In genomic region chr11:65118097-65118837, GRCh38 we compare ENCODE assay signal across 8 cellular contexts. TPM values are rescaled to one million over a fixed set of nuclear protein-coding genes. Genes with fewer than 3 reads are reported as not detected.
A peak's percentile ranks its signal among the peaks of the same experiment; 100 is the strongest.
DNase-seq lines count a peak whose midpoint lies in the region; ATAC-seq and TF ChIP-seq lines count a peak whose summit lies in the region.

No MANE protein-coding gene starts in this region.

- peaks cover 0 to 6% (median 0%) of the 10 kb centered on the region in 7 donors for H3K9me3 Mint-ChIP-seq in CD14-positive monocyte
- no peaks in the 10 kb centered on the region for H3K9me3 Mint-ChIP-seq in chondrocyte (ENCODE audit: low read depth)
- no peaks in the 10 kb centered on the region for H3K9me3 Mint-ChIP-seq in osteocyte (ENCODE audit: unreplicated experiment)

- no peak for ATAC-seq in GM21447 (IDR thresholded peaks at IDR 0.05; ENCODE audit: unreplicated experiment)
- no peak for ATAC-seq in GM19023 (IDR thresholded peaks at IDR 0.05; ENCODE audit: unreplicated experiment)

- H3K27ac Mint-ChIP-seq in CD14-positive monocyte (peak overlapping the region; percentile 74 to 90 (median 88)), chondrocyte (ENCODE audit: unreplicated experiment) (peak overlapping the region; percentile 83), osteocyte (ENCODE audit: unreplicated experiment) (peak overlapping the region; percentile 85)

- H3K4me3 ChIP-seq in Jurkat, Clone E6-1 (ENCODE audit: low read length), result peak overlapping the region; percentile 18; the same call in 1 of the 2 replicates

- intact Hi-C loops in CD14-positive monocyte (cut with micrococcal nuclease), result no loop called here

- H3K27me3 Mint-ChIP-seq in CD14-positive monocyte (ENCODE audit: low read depth in 3 of 3) (peaks cover 8 to 9% (median 9%) of the 10 kb centered on the region in 3 donors), chondrocyte (ENCODE audit: low read depth) (no peaks in the 10 kb centered on the region), osteocyte (ENCODE audit: unreplicated experiment) (no peaks in the 10 kb centered on the region)

- peaks cover 32% of the 10 kb centered on the region for H3K4me1 Mint-ChIP-seq in CD14-positive monocyte
- peaks cover 48% of the 10 kb centered on the region for H3K4me1 Mint-ChIP-seq in chondrocyte (ENCODE audit: low read depth)
- peaks cover 37% of the 10 kb centered on the region for H3K4me1 Mint-ChIP-seq in osteocyte (ENCODE audit: unreplicated experiment)

- H3K4me3 Mint-ChIP-seq in CD14-positive monocyte (peak overlapping the region in 1 of 2 donors; percentile 82), chondrocyte (ENCODE audit: unreplicated experiment) (no peak overlapping the region), osteocyte (ENCODE audit: unreplicated experiment) (peak overlapping the region; percentile 86)

- peaks cover 42 to 48% of the 10 kb centered on the region in 2 donors for H3K36me3 Mint-ChIP-seq in CD14-positive monocyte
- H3K36me3 Mint-ChIP-seq in chondrocyte (ENCODE audit: low read depth), result peaks cover 10% of the 10 kb centered on the region
- H3K36me3 Mint-ChIP-seq in osteocyte (ENCODE audit: unreplicated experiment), result peaks cover 16% of the 10 kb centered on the region

- peak; percentile 67 for TF ChIP-seq CTCF in CD14-positive monocyte (IDR thresholded peaks at IDR 0.05)
- TF ChIP-seq CTCF in chondrocyte (IDR thresholded peaks at IDR 0.05), result peak; percentile 69
- TF ChIP-seq CTCF in osteocyte (IDR thresholded peaks at IDR 0.05), result no peak

- DNase-seq in CD14-positive monocyte (ENCODE audit: low spot score) (no peak), chondrocyte (ENCODE audit: low spot score) (peak; percentile 48), osteocyte (ENCODE audit: extremely low spot score, unreplicated experiment) (no peak), C1 segment of cervical spinal cord (lab: John Stamatoyannopoulos, UW) (no peak), iPS-NIHi7 (ENCODE audit: extremely low spot score) (no peak)
- no peak for DNase-seq in Jurkat, Clone E6-1 (ENCODE audit: low read depth, low spot score)

RNA-seq across cellular contexts. Expression of gene ZNHIT2, which starts 0.8 kb away (rescaled TPM):
- 1 to 10 TPM; 5.8 to 9.4 TPM for polyA plus RNA-seq in CD14-positive monocyte
- 8.3 TPM for polyA plus RNA-seq in Jurkat, Clone E6-1 (2012; ENCODE audit: insufficient read depth, insufficient read length)
- total RNA-seq in chondrocyte (7.9 to 8.7 TPM (median 7.9 TPM) in 3 replicates), osteocyte (9.0 and 9.8 TPM in 2 replicates)

RNA-seq across cellular contexts. Expression of gene FAU, which starts 3.7 kb away (rescaled TPM):
- 100 to 1,000 TPM; 668 to 799 TPM for polyA plus RNA-seq in CD14-positive monocyte
- 1,669 TPM for polyA plus RNA-seq in Jurkat, Clone E6-1 (2012; ENCODE audit: insufficient read depth, insufficient read length)
- total RNA-seq in chondrocyte (506 to 669 TPM (median 519 TPM) in 3 replicates), osteocyte (734 and 738 TPM in 2 replicates)

RNA-seq across cellular contexts. Expression of gene MRPL49, which starts 3.9 kb away (rescaled TPM):
- polyA plus RNA-seq in CD14-positive monocyte, result 10 to 100 TPM; 32.7 to 33.9 TPM
- polyA plus RNA-seq in Jurkat, Clone E6-1 (2012; ENCODE audit: insufficient read depth, insufficient read length), result 94.3 TPM
- total RNA-seq in chondrocyte, result 37.2 to 43.2 TPM (median 40.5 TPM) in 3 replicates
- total RNA-seq in osteocyte, result 41.0 and 43.5 TPM in 2 replicates

RNA-seq across cellular contexts. Expression of gene TM7SF2, which starts 6.6 kb away (rescaled TPM):
- 1 to 10 TPM; 1.8 TPM for polyA plus RNA-seq in CD14-positive monocyte
- polyA plus RNA-seq in Jurkat, Clone E6-1 (2012; ENCODE audit: insufficient read depth, insufficient read length), result 42.4 TPM
- total RNA-seq in chondrocyte (10.3 to 14.4 TPM (median 10.7 TPM) in 3 replicates), osteocyte (13.6 and 18.3 TPM in 2 replicates)

RNA-seq across cellular contexts. Expression of gene SYVN1, which starts 16.1 kb away (rescaled TPM):
- polyA plus RNA-seq in CD14-positive monocyte, result 1 to 10 TPM; 3.5 to 6.4 TPM
- 30.1 TPM for polyA plus RNA-seq in Jurkat, Clone E6-1 (2012; ENCODE audit: insufficient read depth, insufficient read length)
- total RNA-seq in chondrocyte, result 47.5 to 53.5 TPM (median 49.2 TPM) in 3 replicates
- total RNA-seq in osteocyte, result 53.6 and 57.1 TPM in 2 replicates
